In the genomic region with DNA sequence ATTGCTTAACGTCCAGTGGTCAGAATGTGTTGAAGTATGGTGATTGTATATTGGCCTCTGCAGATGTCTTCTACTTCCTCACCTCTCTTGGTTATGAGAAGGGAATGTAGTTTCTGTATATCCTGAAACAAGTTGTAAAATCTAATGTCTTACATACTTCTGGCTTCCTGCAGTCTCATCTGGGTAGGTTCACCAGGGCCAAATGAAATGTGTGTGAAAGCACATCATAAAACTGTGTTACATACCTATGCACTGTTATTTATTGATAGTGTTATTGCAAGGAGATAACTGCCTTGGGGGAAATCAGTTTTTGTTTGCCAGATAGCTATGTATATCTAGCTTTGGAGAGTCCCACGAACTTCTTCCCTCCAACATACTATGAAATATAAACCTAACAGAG, we compare ENCODE assay signal across 24 cellular contexts. TPM values are rescaled to one million over a fixed set of nuclear protein-coding genes. Genes with fewer than 3 reads are reported as not detected.
DNase-seq lines count a peak whose midpoint lies in the region; ATAC-seq, FAIRE-seq and TF ChIP-seq lines count a peak whose summit lies in the region.
"Had no signal": no experiment of that assay in that cellular context is flagged by ENCODE, and none has a peak within 500 bp of the region (broad histone marks: within the 10 kb centered on the region; RNA-seq: fewer than 3 reads in every experiment).

No MANE protein-coding gene starts in this region.

- intact Hi-C loops in HepG2 (cut with micrococcal nuclease; ENCODE audit: unreplicated experiment) (no loop called here), right lobe of liver (cut with DNase I) (no loop called here), Panc1 (cut with micrococcal nuclease; ENCODE audit: unreplicated experiment) (no loop called here)

- no peak for DNase-seq in HepG2 (ENCODE audit: low spot score)
- no peak for DNase-seq in right lobe of liver
- no peak for DNase-seq in Panc1 (ENCODE audit: low read depth, low spot score)
- peak; percentile 59 for DNase-seq in fibroblast of villous mesenchyme (ENCODE audit: low read depth)
- DNase-seq in stimulated activated naive B cell treated with anti-CD40 and anti-IgM and Interleukin-4, amounts not matched to agents 10 μg/mL and 1 μg/mL and 100 μg/mL, for 72 hours, result no peak
- no peak for DNase-seq in GM20000 (ENCODE audit: low spot score)
- DNase-seq in left lobe of liver (ENCODE audit: low spot score), result no peak
- DNase-seq: CD4-positive, alpha-beta T cell; CD8-positive, alpha-beta memory T cell; DMS 273 treated with DMSO at 0.1 percent for 48 hours; DMS79 treated with DMSO at 0.1 percent for 48 hours; H9; HFFc6 had no signal

- peaks cover 34 to 79% of the 10 kb centered on the region in 2 experiments for H3K36me3 ChIP-seq in HepG2 (replicated peaks in 1 of 2; ENCODE audit: control insufficient read depth in 1 of 2, insufficient read depth in 2 of 2, low read length in 2 of 2)
- peaks cover 0 to 73% (median 16%) of the 10 kb centered on the region in 4 donors for H3K36me3 ChIP-seq in right lobe of liver
- peaks cover 74% of the 10 kb centered on the region for H3K36me3 ChIP-seq in Panc1 (ENCODE audit: control insufficient read depth, insufficient read depth, low read length)

- H3K4me1 Mint-ChIP-seq in stimulated activated naive B cell treated with anti-CD40 and anti-IgM and Interleukin-4, amounts not matched to agents 10 μg/mL and 1 μg/mL and 100 μg/mL, for 72 hours, result peaks cover 2 to 4% of the 10 kb centered on the region in 2 donors
- H3K4me1 Mint-ChIP-seq: B cell; CD8-positive, alpha-beta memory T cell; GM23338; H9 had no signal

- H3K27ac ChIP-seq in HepG2 (ENCODE audit: extremely low read length, insufficient read depth, low read length) (no peak overlapping the region), right lobe of liver (no peak overlapping the region), Panc1 (ENCODE audit: low read length) (no peak overlapping the region)
- H3K27ac ChIP-seq: 22Rv1, BLaER1, C4-2B had no signal

- no peaks in the 10 kb centered on the region for H3K27me3 Mint-ChIP-seq in stimulated activated naive B cell treated with anti-CD40 and anti-IgM and Interleukin-4, amounts not matched to agents 10 μg/mL and 1 μg/mL and 100 μg/mL, for 72 hours
- H3K27me3 Mint-ChIP-seq: B cell; CD4-positive, alpha-beta T cell; CD8-positive, alpha-beta memory T cell had no signal

- H3K4me2 ChIP-seq in HepG2 (ENCODE audit: low read depth, low read length), result no peak overlapping the region
- H3K4me2 ChIP-seq: BLaER1, GM23338 had no signal

- POLR2A ChIA-PET in HepG2 (lab: Yijun Ruan, JAX) (no interaction called here), Panc1 (lab: Charles Lee) (no interaction called here)

- H3K9me3 ChIP-seq in HepG2 (ENCODE audit: low read length) (no peaks in the 10 kb centered on the region), right lobe of liver (no peaks in the 10 kb centered on the region), Panc1 (ENCODE audit: control insufficient read depth, insufficient read depth, low read depth, low read length) (no peaks in the 10 kb centered on the region)
- H3K9me3 ChIP-seq: BLaER1 had no signal

- TF ChIP-seq CTCF in HepG2 (CRISPR knock-in tag; IDR thresholded peaks at IDR 0.05) (no peak), right lobe of liver (IDR thresholded peaks at IDR 0.05) (no peak), Panc1 (IDR thresholded peaks at IDR 0.05) (no peak), fibroblast of villous mesenchyme (IDR thresholded peaks at IDR 0.05; ENCODE audit: insufficient read depth, low read depth, low read length) (no peak), GM20000 (IDR thresholded peaks at IDR 0.05; ENCODE audit: extremely low read depth, missing control alignments) (no peak)

- 95% methylated on average over 2 of the region's 2 CpGs for WGBS in HepG2 (ENCODE audit: low lambda C conversion rate)
- 84% methylated on average over 2 of the region's 2 CpGs for WGBS in right lobe of liver (ENCODE audit: insufficient coverage, low coverage, low lambda C conversion rate, missing lambda C conversion rate)

- BruUV-seq in HepG2 (replicated peaks; lab: Mats Ljungman, UMichigan) (TSS peak; percentile 11), Panc1 (replicated peaks; lab: Mats Ljungman, UMichigan) (TSS peak; percentile 23)

- H3K9ac ChIP-seq in HepG2 (ENCODE audit: insufficient read depth, low read depth, low read length), result no peak overlapping the region
- H3K9ac ChIP-seq: BLaER1 had no signal

- TF ChIP-seq EP300 in HepG2 (IDR thresholded peaks at IDR 0.05; ENCODE audit: low read depth in 2 of 2, low read length in 2 of 2), result no peak
- TF ChIP-seq EP300 in HepG2 (CRISPR knock-in tag; IDR thresholded peaks at IDR 0.05; ENCODE audit: borderline replicate concordance), result no peak

- no peaks in the 10 kb centered on the region for H4K20me1 ChIP-seq in HepG2 (ENCODE audit: insufficient read depth, low read length)

- no peaks in the 10 kb centered on the region for H3K9me3 Mint-ChIP-seq in stimulated activated naive B cell treated with anti-CD40 and anti-IgM and Interleukin-4, amounts not matched to agents 10 μg/mL and 1 μg/mL and 100 μg/mL, for 72 hours
- H3K9me3 Mint-ChIP-seq: CD4-positive, alpha-beta T cell; CD8-positive, alpha-beta memory T cell; GM23338; H9; HFFc6 had no signal

- in situ Hi-C loops in HepG2 (cut with HindIII; ENCODE audit: extremely low pct_ligation_motif_present, low pct_unique_long_range_greater_than_20kb), result no loop called here
- in situ Hi-C loops in Panc1 (cut with HindIII; ENCODE audit: low pct_unique_long_range_greater_than_20kb, low sequenced_read_pairs), result no loop called here

- H3K27ac Mint-ChIP-seq in stimulated activated naive B cell treated with anti-CD40 and anti-IgM and Interleukin-4, amounts not matched to agents 10 μg/mL and 1 μg/mL and 100 μg/mL, for 72 hours, result peak overlapping the region; percentile 6
- H3K27ac Mint-ChIP-seq: B cell; CD4-positive, alpha-beta T cell; GM23338; H9; HFFc6 had no signal

- TF ChIP-seq POLR2A in HepG2 (IDR thresholded peaks at IDR 0.05; ENCODE audit: insufficient read depth in 1 of 2, low read depth in 2 of 2, low read length in 2 of 2) (no peak), right lobe of liver (IDR thresholded peaks at IDR 0.05) (no peak)

- H2AFZ ChIP-seq in HepG2 (ENCODE audit: low read length), result no peak overlapping the region
- H2AFZ ChIP-seq: GM23338 had no signal

- H3K4me1 ChIP-seq in HepG2 (ENCODE audit: insufficient read depth, low read length) (0 out of 2 replicates have a peak, but pooled peaks cover 5% of the 10 kb centered on the region), right lobe of liver (peaks cover 0 to 17% (median 8%) of the 10 kb centered on the region in 4 donors), Panc1 (ENCODE audit: control insufficient read depth, insufficient read depth, low read length) (no peaks in the 10 kb centered on the region)
- H3K4me1 ChIP-seq: BLaER1 had no signal

- H3K36me3 Mint-ChIP-seq in stimulated activated naive B cell treated with anti-CD40 and anti-IgM and Interleukin-4, amounts not matched to agents 10 μg/mL and 1 μg/mL and 100 μg/mL, for 72 hours, result peaks cover 18 to 60% of the 10 kb centered on the region in 2 donors

- no peak for ATAC-seq in HepG2
- ATAC-seq in right lobe of liver, result no peak
- ATAC-seq in Panc1, result no peak
- no peak for ATAC-seq in stimulated activated naive B cell treated with anti-CD40 and anti-IgM and Interleukin-4, amounts not matched to agents 10 μg/mL and 1 μg/mL and 100 μg/mL, for 72 hours (replicated peaks)
- no peak for ATAC-seq in GM18502 (IDR thresholded peaks at IDR 0.05; ENCODE audit: poor library complexity, unreplicated experiment)
- no peak for ATAC-seq in left lobe of liver
- ATAC-seq: GM23338 had no signal

- no peak for FAIRE-seq in HepG2 (lab: Jason Lieb, UNC)
- FAIRE-seq: A204.1, D721Med, G401.6, GM18507, GM19239 had no signal

- CTCF ChIA-PET in HepG2 (lab: Yijun Ruan, JAX; ENCODE audit: low intra/inter-chr PET ratio, low total read pairs), result interaction anchor here (1.9 kb wide), 1 partner anchor 111 kb away, joined by 4 read pairs; no protein-coding TSS in a partner anchor
- CTCF ChIA-PET in Panc1 (lab: Charles Lee), result no interaction called here

- H3K4me3 Mint-ChIP-seq in stimulated activated naive B cell treated with anti-CD40 and anti-IgM and Interleukin-4, amounts not matched to agents 10 μg/mL and 1 μg/mL and 100 μg/mL, for 72 hours, result no peak overlapping the region
- H3K4me3 Mint-ChIP-seq: B cell; CD4-positive, alpha-beta T cell; CD8-positive, alpha-beta memory T cell; GM23338; H9; HFFc6 had no signal

- TF ChIP-seq RAD21 in HepG2 (CRISPR knock-in tag; IDR thresholded peaks at IDR 0.05), result no peak

- H3K4me3 ChIP-seq in HepG2 (replicated peaks in 1 of 3; ENCODE audit: insufficient read depth in 1 of 3, low read depth in 2 of 3, low read length in 3 of 3) (no peak overlapping the region), right lobe of liver (no peak overlapping the region), Panc1 (ENCODE audit: low read depth in 2 of 2, low read length in 2 of 2) (no peak overlapping the region), fibroblast of villous mesenchyme (ENCODE audit: low read depth, low read length) (no peak overlapping the region)
- H3K4me3 ChIP-seq: BLaER1, GM23338 had no signal

- H3K79me2 ChIP-seq in HepG2 (ENCODE audit: insufficient read depth, low read length), result no peaks in the 10 kb centered on the region

- no peaks in the 10 kb centered on the region for H3K27me3 ChIP-seq in HepG2 (ENCODE audit: control insufficient read depth in 1 of 2, insufficient read depth in 2 of 2, low read length in 2 of 2)
- H3K27me3 ChIP-seq in right lobe of liver, result no peaks in the 10 kb centered on the region
- H3K27me3 ChIP-seq in Panc1 (ENCODE audit: control insufficient read depth, insufficient read depth, low read length), result no peaks in the 10 kb centered on the region
- H3K27me3 ChIP-seq: BLaER1 had no signal

RNA-seq across cellular contexts. Expression of gene PLCG1, which starts 35.7 kb away (rescaled TPM):
- total RNA-seq in HepG2 (2016; rRNA removed; fragmentation: Illumina TruSeq; extraction: Trizol) (53.1 and 85.3 TPM in 2 replicates), right lobe of liver (10 to 100 TPM in 5 of 6 experiments, 1 to 10 TPM in 1; 9.5 to 22.6 (median 16.6) TPM), Panc1 (2021; ENCODE audit: unreplicated experiment) (159 TPM), fibroblast of villous mesenchyme (60.9 and 94.7 TPM in 2 replicates), left lobe of liver (17.5 TPM)
- 8.3 and 10.2 TPM in 2 replicates for total RNA-seq in HepG2 (2016; cell fraction: cytosol; rRNA removed; fragmentation: Illumina TruSeq; extraction: Trizol; ENCODE audit: low read depth)
- total RNA-seq in HepG2 (2016; cell fraction: insoluble cytoplasmic fraction; rRNA removed; fragmentation: Illumina TruSeq; extraction: Trizol), result 43.2 and 85.3 TPM in 2 replicates
- 23.6 and 25.9 TPM in 2 replicates for total RNA-seq in HepG2 (2016; cell fraction: membrane; rRNA removed; fragmentation: Illumina TruSeq; extraction: Trizol)
- total RNA-seq in HepG2 (2016; cell fraction: nucleus; rRNA removed; fragmentation: Illumina TruSeq; extraction: Trizol), result 119 and 141 TPM in 2 replicates
- 158 and 207 TPM in 2 replicates for polyA plus RNA-seq in HepG2 (2011; rRNA removed)
- 50.7 and 54.7 TPM in 2 replicates for polyA plus RNA-seq in HepG2 (2011; cell fraction: cytosol; rRNA removed)
- polyA plus RNA-seq in HepG2 (2011; cell fraction: nucleus; rRNA removed), result 1,608 and 1,708 TPM in 2 replicates
- 152 and 164 TPM in 2 replicates for polyA plus RNA-seq in HepG2 (2012)
- polyA plus RNA-seq in HepG2 (2016; cell fraction: cytosol; fragmentation: Illumina TruSeq; extraction: Trizol; ENCODE audit: low read depth), result 3.6 and 4.0 TPM in 2 replicates
- 54.2 and 61.1 TPM in 2 replicates for polyA plus RNA-seq in HepG2 (2016; cell fraction: insoluble cytoplasmic fraction; fragmentation: Illumina TruSeq; extraction: Trizol; ENCODE audit: low read depth)
- polyA plus RNA-seq in HepG2 (2016; cell fraction: membrane; fragmentation: Illumina TruSeq; extraction: Trizol; ENCODE audit: low read depth), result 12.4 and 12.5 TPM in 2 replicates
- polyA plus RNA-seq in HepG2 (2016; cell fraction: nucleus; fragmentation: Illumina TruSeq; extraction: Trizol; ENCODE audit: insufficient read depth, low read depth), result 371 and 407 TPM in 2 replicates
- polyA minus RNA-seq in HepG2 (2011; rRNA and poly(A)+ RNA removed; ENCODE audit: low replicate concordance), result 74.2 and 219 TPM in 2 replicates
- 77.9 and 95.1 TPM in 2 replicates for polyA minus RNA-seq in HepG2 (2011; cell fraction: cytosol; rRNA and poly(A)+ RNA removed)
- polyA minus RNA-seq in HepG2 (2011; cell fraction: nucleus; rRNA and poly(A)+ RNA removed), result 286 and 292 TPM in 2 replicates
- polyA plus RNA-seq in Panc1 (2012; ENCODE audit: insufficient read length), result 189 TPM
